1 cellular context compared by ENCODE assay signal in the genomic region with DNA sequence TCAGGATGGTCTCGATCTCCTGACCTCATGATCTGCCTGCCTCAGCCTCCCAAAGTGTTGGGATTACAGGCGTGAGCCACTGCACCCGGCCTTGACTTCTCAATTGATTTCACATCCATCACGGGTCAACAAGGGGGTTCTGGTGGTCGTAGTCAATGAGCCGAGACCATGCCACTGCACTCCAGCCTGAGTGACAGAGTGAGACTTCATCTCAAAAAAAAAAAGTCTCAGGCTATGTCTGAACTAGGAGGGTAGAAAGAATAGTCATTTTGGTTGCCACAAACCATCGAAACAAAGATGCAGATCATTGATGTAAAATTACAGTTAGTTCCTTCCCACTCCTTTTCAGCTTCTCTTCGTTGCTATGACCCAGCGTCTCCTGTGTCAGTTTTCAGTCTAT. TPM values are rescaled to one million over a fixed set of nuclear protein-coding genes. Genes with fewer than 3 reads are reported as not detected.
"Had no signal": no experiment of that assay in that cellular context is flagged by ENCODE, and none has a peak within 500 bp of the region (broad histone marks: within the 10 kb centered on the region; RNA-seq: fewer than 3 reads in every experiment).

No MANE protein-coding gene starts in this region.

RNA-seq across cellular contexts. Expression of a gene that starts 33.5 kb away (rescaled TPM):
- total RNA-seq: SK-MEL-5 had no signal
